Comparison of ENCODE assay signal across 1 cellular context in genomic region chr13:60933638-60934037, GRCh38.
TF ChIP-seq lines count a peak whose summit lies in the region.

No MANE protein-coding gene starts in this region.

TF ChIP-seq in HepG2, 621 proteins besides CTCF, POLR2A, EP300 and RAD21 (continued from another document):
- TF ChIP-seq ZFP91 (CRISPR knock-in tag; IDR thresholded peaks at IDR 0.05; ENCODE audit: borderline replicate concordance) (no peak), NBN (conservative IDR thresholded peaks at IDR 0.05) (no peak), ZBTB40 (IDR thresholded peaks at IDR 0.05) (no peak), ZBTB40 (CRISPR knock-in tag; IDR thresholded peaks at IDR 0.05) (no peak), RBFOX2 (IDR thresholded peaks at IDR 0.05; ENCODE audit: low read depth, low read length) (no peak), GFI1 (CRISPR knock-in tag; IDR thresholded peaks at IDR 0.05; ENCODE audit: borderline replicate concordance) (no peak), TBX2 (CRISPR knock-in tag; IDR thresholded peaks at IDR 0.05; ENCODE audit: borderline replicate concordance) (no peak), KMT2A (CRISPR knock-in tag; IDR thresholded peaks at IDR 0.05) (no peak), HNRNPLL (IDR thresholded peaks at IDR 0.05; ENCODE audit: low read depth, low read length, poor library complexity, severe bottlenecking) (no peak), KLF16 (CRISPR knock-in tag; IDR thresholded peaks at IDR 0.05) (no peak), THYN1 (CRISPR knock-in tag; IDR thresholded peaks at IDR 0.05; ENCODE audit: borderline replicate concordance, low read depth) (no peak)
- TF ChIP-seq, protein P1, sequence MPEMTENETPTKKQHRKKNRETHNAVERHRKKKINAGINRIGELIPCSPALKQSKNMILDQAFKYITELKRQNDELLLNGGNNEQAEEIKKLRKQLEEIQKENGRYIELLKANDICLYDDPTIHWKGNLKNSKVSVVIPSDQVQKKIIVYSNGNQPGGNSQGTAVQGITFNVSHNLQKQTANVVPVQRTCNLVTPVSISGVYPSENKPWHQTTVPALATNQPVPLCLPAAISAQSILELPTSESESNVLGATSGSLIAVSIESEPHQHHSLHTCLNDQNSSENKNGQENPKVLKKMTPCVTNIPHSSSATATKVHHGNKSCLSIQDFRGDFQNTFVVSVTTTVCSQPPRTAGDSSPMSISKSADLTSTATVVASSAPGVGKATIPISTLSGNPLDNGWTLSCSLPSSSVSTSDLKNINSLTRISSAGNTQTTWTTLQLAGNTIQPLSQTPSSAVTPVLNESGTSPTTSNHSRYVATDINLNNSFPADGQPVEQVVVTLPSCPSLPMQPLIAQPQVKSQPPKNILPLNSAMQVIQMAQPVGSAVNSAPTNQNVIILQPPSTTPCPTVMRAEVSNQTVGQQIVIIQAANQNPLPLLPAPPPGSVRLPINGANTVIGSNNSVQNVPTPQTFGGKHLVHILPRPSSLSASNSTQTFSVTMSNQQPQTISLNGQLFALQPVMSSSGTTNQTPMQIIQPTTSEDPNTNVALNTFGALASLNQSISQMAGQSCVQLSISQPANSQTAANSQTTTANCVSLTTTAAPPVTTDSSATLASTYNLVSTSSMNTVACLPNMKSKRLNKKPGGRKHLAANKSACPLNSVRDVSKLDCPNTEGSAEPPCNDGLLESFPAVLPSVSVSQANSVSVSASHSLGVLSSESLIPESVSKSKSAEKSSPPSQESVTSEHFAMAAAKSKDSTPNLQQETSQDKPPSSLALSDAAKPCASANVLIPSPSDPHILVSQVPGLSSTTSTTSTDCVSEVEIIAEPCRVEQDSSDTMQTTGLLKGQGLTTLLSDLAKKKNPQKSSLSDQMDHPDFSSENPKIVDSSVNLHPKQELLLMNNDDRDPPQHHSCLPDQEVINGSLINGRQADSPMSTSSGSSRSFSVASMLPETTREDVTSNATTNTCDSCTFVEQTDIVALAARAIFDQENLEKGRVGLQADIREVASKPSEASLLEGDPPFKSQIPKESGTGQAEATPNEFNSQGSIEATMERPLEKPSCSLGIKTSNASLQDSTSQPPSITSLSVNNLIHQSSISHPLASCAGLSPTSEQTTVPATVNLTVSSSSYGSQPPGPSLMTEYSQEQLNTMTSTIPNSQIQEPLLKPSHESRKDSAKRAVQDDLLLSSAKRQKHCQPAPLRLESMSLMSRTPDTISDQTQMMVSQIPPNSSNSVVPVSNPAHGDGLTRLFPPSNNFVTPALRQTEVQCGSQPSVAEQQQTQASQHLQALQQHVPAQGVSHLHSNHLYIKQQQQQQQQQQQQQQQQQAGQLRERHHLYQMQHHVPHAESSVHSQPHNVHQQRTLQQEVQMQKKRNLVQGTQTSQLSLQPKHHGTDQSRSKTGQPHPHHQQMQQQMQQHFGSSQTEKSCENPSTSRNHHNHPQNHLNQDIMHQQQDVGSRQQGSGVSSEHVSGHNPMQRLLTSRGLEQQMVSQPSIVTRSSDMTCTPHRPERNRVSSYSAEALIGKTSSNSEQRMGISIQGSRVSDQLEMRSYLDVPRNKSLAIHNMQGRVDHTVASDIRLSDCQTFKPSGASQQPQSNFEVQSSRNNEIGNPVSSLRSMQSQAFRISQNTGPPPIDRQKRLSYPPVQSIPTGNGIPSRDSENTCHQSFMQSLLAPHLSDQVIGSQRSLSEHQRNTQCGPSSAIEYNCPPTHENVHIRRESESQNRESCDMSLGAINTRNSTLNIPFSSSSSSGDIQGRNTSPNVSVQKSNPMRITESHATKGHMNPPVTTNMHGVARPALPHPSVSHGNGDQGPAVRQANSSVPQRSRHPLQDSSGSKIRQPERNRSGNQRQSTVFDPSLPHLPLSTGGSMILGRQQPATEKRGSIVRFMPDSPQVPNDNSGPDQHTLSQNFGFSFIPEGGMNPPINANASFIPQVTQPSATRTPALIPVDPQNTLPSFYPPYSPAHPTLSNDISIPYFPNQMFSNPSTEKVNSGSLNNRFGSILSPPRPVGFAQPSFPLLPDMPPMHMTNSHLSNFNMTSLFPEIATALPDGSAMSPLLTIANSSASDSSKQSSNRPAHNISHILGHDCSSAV (CRISPR knock-in tag; IDR thresholded peaks at IDR 0.05; ENCODE audit: borderline replicate concordance) = no peak
